1 cellular context compared by ENCODE assay signal in the genomic region with DNA sequence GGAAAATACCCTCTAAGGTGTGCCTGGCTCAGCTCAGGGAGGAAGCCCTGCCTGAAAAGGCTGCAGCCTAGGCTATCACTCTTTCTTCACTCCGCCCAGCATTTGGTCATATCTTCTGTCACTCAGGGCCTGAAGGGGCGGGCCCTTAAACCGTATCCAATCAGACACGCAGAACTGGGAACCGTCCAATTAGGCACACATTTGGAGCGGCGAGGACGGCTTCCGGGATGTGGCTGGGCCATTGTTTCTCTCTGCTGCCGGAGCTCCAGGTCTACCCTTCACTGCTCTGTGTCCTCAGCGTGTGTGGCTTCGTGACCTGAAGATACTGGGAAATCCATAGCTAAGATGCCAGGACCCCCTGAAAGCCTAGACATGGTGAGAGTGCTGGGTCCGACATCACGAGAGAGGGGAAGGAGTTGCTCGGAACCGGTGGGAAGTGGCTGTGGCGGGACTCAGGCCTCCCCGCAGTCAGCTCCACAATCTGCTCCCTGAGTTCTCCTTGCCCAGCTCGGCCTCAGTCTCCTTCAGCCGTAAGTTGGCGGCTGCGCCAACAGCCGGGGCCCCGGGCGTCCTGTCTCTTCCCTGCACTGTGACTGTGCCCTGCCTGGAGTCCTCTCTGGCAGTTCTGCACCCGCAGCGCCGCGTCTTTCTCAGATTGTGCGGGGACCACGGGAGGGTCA.
A peak's percentile ranks its signal among the peaks of the same experiment; 100 is the strongest.
TF ChIP-seq lines count a peak whose summit lies in the region.

ZNF493 (plus strand) TSS at position 241 of the 680 bp plus-strand sequence; CDS start at position 346, 105 bp downstream.

TF ChIP-seq in HepG2, 621 proteins besides CTCF, POLR2A, EP300 and RAD21 (continued from another document and continues in another):
- TF ChIP-seq, protein P1, sequence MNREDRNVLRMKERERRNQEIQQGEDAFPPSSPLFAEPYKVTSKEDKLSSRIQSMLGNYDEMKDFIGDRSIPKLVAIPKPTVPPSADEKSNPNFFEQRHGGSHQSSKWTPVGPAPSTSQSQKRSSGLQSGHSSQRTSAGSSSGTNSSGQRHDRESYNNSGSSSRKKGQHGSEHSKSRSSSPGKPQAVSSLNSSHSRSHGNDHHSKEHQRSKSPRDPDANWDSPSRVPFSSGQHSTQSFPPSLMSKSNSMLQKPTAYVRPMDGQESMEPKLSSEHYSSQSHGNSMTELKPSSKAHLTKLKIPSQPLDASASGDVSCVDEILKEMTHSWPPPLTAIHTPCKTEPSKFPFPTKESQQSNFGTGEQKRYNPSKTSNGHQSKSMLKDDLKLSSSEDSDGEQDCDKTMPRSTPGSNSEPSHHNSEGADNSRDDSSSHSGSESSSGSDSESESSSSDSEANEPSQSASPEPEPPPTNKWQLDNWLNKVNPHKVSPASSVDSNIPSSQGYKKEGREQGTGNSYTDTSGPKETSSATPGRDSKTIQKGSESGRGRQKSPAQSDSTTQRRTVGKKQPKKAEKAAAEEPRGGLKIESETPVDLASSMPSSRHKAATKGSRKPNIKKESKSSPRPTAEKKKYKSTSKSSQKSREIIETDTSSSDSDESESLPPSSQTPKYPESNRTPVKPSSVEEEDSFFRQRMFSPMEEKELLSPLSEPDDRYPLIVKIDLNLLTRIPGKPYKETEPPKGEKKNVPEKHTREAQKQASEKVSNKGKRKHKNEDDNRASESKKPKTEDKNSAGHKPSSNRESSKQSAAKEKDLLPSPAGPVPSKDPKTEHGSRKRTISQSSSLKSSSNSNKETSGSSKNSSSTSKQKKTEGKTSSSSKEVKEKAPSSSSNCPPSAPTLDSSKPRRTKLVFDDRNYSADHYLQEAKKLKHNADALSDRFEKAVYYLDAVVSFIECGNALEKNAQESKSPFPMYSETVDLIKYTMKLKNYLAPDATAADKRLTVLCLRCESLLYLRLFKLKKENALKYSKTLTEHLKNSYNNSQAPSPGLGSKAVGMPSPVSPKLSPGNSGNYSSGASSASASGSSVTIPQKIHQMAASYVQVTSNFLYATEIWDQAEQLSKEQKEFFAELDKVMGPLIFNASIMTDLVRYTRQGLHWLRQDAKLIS (CRISPR knock-in tag; IDR thresholded peaks at IDR 0.05), result no peak
- TF ChIP-seq E2F2 (CRISPR knock-in tag; IDR thresholded peaks at IDR 0.05; ENCODE audit: borderline replicate concordance), result no peak
- TF ChIP-seq, protein P2, sequence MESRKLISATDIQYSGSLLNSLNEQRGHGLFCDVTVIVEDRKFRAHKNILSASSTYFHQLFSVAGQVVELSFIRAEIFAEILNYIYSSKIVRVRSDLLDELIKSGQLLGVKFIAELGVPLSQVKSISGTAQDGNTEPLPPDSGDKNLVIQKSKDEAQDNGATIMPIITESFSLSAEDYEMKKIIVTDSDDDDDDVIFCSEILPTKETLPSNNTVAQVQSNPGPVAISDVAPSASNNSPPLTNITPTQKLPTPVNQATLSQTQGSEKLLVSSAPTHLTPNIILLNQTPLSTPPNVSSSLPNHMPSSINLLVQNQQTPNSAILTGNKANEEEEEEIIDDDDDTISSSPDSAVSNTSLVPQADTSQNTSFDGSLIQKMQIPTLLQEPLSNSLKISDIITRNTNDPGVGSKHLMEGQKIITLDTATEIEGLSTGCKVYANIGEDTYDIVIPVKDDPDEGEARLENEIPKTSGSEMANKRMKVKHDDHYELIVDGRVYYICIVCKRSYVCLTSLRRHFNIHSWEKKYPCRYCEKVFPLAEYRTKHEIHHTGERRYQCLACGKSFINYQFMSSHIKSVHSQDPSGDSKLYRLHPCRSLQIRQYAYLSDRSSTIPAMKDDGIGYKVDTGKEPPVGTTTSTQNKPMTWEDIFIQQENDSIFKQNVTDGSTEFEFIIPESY (CRISPR knock-in tag; IDR thresholded peaks at IDR 0.05), result no peak
- no peak for TF ChIP-seq SNAPC5 (CRISPR knock-in tag; IDR thresholded peaks at IDR 0.05; ENCODE audit: borderline replicate concordance)
- no peak for TF ChIP-seq ARID2 (CRISPR knock-in tag; IDR thresholded peaks at IDR 0.05; ENCODE audit: borderline replicate concordance)
- TF ChIP-seq, protein P3, sequence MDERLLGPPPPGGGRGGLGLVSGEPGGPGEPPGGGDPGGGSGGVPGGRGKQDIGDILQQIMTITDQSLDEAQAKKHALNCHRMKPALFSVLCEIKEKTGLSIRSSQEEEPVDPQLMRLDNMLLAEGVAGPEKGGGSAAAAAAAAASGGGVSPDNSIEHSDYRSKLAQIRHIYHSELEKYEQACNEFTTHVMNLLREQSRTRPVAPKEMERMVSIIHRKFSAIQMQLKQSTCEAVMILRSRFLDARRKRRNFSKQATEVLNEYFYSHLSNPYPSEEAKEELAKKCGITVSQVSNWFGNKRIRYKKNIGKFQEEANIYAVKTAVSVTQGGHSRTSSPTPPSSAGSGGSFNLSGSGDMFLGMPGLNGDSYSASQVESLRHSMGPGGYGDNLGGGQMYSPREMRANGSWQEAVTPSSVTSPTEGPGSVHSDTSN (CRISPR knock-in tag; IDR thresholded peaks at IDR 0.05), result peak; percentile 93
- 0 out of 2 replicates have a peak, but pooled peaks have one; percentile 35 for TF ChIP-seq ZNF737 (CRISPR knock-in tag; IDR thresholded peaks at IDR 0.05; ENCODE audit: borderline replicate concordance)
- no peak for TF ChIP-seq ZNF510 (CRISPR knock-in tag; IDR thresholded peaks at IDR 0.05; ENCODE audit: low read depth)
- TF ChIP-seq RCOR2 (CRISPR knock-in tag; IDR thresholded peaks at IDR 0.05), result no peak
- TF ChIP-seq ZFP36L2 (CRISPR knock-in tag; IDR thresholded peaks at IDR 0.05), result no peak
- TF ChIP-seq, protein P4, sequence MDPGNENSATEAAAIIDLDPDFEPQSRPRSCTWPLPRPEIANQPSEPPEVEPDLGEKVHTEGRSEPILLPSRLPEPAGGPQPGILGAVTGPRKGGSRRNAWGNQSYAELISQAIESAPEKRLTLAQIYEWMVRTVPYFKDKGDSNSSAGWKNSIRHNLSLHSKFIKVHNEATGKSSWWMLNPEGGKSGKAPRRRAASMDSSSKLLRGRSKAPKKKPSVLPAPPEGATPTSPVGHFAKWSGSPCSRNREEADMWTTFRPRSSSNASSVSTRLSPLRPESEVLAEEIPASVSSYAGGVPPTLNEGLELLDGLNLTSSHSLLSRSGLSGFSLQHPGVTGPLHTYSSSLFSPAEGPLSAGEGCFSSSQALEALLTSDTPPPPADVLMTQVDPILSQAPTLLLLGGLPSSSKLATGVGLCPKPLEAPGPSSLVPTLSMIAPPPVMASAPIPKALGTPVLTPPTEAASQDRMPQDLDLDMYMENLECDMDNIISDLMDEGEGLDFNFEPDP (CRISPR knock-in tag; conservative IDR thresholded peaks at IDR 0.05), result no peak
- TF ChIP-seq ZNF782 (CRISPR knock-in tag; IDR thresholded peaks at IDR 0.05; ENCODE audit: borderline replicate concordance), result peak; percentile 93; the same call in 1 of the 2 replicates
- no peak for TF ChIP-seq ZNF33A (CRISPR knock-in tag; IDR thresholded peaks at IDR 0.05; ENCODE audit: borderline replicate concordance)
- TF ChIP-seq ZNF496 (CRISPR knock-in tag; IDR thresholded peaks at IDR 0.05; ENCODE audit: insufficient replicate concordance), result no peak
- TF ChIP-seq ZBTB10 (CRISPR knock-in tag; IDR thresholded peaks at IDR 0.05; ENCODE audit: borderline replicate concordance), result no peak
- TF ChIP-seq, protein P5, sequence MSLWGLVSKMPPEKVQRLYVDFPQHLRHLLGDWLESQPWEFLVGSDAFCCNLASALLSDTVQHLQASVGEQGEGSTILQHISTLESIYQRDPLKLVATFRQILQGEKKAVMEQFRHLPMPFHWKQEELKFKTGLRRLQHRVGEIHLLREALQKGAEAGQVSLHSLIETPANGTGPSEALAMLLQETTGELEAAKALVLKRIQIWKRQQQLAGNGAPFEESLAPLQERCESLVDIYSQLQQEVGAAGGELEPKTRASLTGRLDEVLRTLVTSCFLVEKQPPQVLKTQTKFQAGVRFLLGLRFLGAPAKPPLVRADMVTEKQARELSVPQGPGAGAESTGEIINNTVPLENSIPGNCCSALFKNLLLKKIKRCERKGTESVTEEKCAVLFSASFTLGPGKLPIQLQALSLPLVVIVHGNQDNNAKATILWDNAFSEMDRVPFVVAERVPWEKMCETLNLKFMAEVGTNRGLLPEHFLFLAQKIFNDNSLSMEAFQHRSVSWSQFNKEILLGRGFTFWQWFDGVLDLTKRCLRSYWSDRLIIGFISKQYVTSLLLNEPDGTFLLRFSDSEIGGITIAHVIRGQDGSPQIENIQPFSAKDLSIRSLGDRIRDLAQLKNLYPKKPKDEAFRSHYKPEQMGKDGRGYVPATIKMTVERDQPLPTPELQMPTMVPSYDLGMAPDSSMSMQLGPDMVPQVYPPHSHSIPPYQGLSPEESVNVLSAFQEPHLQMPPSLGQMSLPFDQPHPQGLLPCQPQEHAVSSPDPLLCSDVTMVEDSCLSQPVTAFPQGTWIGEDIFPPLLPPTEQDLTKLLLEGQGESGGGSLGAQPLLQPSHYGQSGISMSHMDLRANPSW (CRISPR knock-in tag; IDR thresholded peaks at IDR 0.05; ENCODE audit: borderline replicate concordance), result no peak
- TF ChIP-seq PLRG1 (conservative IDR thresholded peaks at IDR 0.05), result no peak
- TF ChIP-seq KAT7 (CRISPR knock-in tag; IDR thresholded peaks at IDR 0.05; ENCODE audit: borderline replicate concordance), result no peak
- TF ChIP-seq MBD4 (IDR thresholded peaks at IDR 0.05; ENCODE audit: borderline replicate concordance, low read length), result no peak
- TF ChIP-seq ARID4A (CRISPR knock-in tag; IDR thresholded peaks at IDR 0.05; ENCODE audit: borderline replicate concordance), result peak; percentile 91
- TF ChIP-seq POLR2G (IDR thresholded peaks at IDR 0.05; ENCODE audit: low read depth, low read length), result peak; percentile 83
- TF ChIP-seq HOXA7 (CRISPR knock-in tag; IDR thresholded peaks at IDR 0.05), result no peak
- TF ChIP-seq ZNF329 (CRISPR knock-in tag; IDR thresholded peaks at IDR 0.05; ENCODE audit: low read depth), result no peak
